1 cellular context compared by ENCODE assay signal in the genomic region with DNA sequence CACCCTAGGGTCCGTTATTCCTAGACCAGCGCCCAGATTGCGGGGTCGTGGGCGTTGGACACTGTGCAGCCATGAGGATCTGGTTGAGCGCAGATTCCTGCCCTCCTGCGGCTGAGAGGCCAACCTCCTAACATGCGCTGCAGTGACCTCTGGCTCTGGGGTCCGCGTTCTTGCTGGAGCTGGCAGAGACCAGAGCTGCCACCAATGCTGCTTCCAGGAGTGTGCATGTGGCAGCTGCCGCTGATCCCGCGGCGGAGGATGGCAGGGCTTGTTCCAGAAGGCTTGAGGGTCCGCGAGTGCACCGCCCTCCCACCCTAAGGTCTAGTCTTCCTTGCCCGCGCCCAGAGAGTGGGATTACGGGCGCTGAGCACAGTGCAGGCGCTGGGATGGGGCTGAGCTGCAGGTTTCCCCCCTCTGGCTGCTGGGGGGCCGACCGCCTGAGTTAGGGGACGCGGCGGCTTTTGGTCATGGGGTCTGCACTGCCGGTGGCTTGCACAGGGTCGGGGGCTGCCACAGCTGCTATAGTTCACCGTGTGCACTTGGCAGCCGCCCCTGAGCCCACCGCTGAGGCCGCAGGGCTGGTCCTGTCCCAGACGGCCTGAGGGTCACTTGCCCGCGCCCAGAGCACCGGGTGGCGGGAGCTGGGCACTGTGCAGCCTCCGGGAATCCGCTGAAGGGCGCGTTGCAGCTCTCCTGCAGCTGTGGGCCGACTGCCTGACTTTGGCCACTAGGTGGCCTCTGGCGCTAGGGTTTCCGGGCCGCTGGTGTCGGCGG.
TF ChIP-seq lines count a peak whose summit lies in the region.

No MANE protein-coding gene starts in this region.

TF ChIP-seq in HepG2, 621 proteins besides CTCF, POLR2A, EP300 and RAD21 (continued from another document and continues in another):
- TF ChIP-seq RFXAP (CRISPR knock-in tag; IDR thresholded peaks at IDR 0.05; ENCODE audit: borderline replicate concordance) = no peak
- TF ChIP-seq ZFY (CRISPR knock-in tag; IDR thresholded peaks at IDR 0.05) = peak; percentile 37; the same call in 1 of the 2 replicates
- no peak for TF ChIP-seq CBX2 (IDR thresholded peaks at IDR 0.05; ENCODE audit: low read depth, low read length)
- TF ChIP-seq CBX2 (CRISPR knock-in tag; IDR thresholded peaks at IDR 0.05; ENCODE audit: low read depth) = no peak
- TF ChIP-seq THYN1 (CRISPR knock-in tag; IDR thresholded peaks at IDR 0.05; ENCODE audit: borderline replicate concordance, low read depth) = no peak
- TF ChIP-seq, protein P1, sequence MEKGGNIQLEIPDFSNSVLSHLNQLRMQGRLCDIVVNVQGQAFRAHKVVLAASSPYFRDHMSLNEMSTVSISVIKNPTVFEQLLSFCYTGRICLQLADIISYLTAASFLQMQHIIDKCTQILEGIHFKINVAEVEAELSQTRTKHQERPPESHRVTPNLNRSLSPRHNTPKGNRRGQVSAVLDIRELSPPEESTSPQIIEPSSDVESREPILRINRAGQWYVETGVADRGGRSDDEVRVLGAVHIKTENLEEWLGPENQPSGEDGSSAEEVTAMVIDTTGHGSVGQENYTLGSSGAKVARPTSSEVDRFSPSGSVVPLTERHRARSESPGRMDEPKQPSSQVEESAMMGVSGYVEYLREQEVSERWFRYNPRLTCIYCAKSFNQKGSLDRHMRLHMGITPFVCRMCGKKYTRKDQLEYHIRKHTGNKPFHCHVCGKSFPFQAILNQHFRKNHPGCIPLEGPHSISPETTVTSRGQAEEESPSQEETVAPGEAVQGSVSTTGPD (CRISPR knock-in tag; IDR thresholded peaks at IDR 0.05) = no peak
- no peak for TF ChIP-seq ZMYM2 (CRISPR knock-in tag; IDR thresholded peaks at IDR 0.05)
- TF ChIP-seq ZNF335 (CRISPR knock-in tag; IDR thresholded peaks at IDR 0.05) = no peak
- TF ChIP-seq FOXK2 (IDR thresholded peaks at IDR 0.05) = no peak
- TF ChIP-seq POLR2G (IDR thresholded peaks at IDR 0.05; ENCODE audit: low read depth, low read length) = no peak
- TF ChIP-seq TBX3 (IDR thresholded peaks at IDR 0.05; ENCODE audit: borderline replicate concordance) = no peak
- no peak for TF ChIP-seq MTA3 (CRISPR knock-in tag; IDR thresholded peaks at IDR 0.05)
- TF ChIP-seq ESRRA (CRISPR knock-in tag; IDR thresholded peaks at IDR 0.05; ENCODE audit: low read depth) = no peak
- TF ChIP-seq, protein P2, sequence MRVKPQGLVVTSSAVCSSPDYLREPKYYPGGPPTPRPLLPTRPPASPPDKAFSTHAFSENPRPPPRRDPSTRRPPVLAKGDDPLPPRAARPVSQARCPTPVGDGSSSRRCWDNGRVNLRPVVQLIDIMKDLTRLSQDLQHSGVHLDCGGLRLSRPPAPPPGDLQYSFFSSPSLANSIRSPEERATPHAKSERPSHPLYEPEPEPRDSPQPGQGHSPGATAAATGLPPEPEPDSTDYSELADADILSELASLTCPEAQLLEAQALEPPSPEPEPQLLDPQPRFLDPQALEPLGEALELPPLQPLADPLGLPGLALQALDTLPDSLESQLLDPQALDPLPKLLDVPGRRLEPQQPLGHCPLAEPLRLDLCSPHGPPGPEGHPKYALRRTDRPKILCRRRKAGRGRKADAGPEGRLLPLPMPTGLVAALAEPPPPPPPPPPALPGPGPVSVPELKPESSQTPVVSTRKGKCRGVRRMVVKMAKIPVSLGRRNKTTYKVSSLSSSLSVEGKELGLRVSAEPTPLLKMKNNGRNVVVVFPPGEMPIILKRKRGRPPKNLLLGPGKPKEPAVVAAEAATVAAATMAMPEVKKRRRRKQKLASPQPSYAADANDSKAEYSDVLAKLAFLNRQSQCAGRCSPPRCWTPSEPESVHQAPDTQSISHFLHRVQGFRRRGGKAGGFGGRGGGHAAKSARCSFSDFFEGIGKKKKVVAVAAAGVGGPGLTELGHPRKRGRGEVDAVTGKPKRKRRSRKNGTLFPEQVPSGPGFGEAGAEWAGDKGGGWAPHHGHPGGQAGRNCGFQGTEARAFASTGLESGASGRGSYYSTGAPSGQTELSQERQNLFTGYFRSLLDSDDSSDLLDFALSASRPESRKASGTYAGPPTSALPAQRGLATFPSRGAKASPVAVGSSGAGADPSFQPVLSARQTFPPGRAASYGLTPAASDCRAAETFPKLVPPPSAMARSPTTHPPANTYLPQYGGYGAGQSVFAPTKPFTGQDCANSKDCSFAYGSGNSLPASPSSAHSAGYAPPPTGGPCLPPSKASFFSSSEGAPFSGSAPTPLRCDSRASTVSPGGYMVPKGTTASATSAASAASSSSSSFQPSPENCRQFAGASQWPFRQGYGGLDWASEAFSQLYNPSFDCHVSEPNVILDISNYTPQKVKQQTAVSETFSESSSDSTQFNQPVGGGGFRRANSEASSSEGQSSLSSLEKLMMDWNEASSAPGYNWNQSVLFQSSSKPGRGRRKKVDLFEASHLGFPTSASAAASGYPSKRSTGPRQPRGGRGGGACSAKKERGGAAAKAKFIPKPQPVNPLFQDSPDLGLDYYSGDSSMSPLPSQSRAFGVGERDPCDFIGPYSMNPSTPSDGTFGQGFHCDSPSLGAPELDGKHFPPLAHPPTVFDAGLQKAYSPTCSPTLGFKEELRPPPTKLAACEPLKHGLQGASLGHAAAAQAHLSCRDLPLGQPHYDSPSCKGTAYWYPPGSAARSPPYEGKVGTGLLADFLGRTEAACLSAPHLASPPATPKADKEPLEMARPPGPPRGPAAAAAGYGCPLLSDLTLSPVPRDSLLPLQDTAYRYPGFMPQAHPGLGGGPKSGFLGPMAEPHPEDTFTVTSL (CRISPR knock-in tag; IDR thresholded peaks at IDR 0.05; ENCODE audit: borderline replicate concordance) = no peak
- TF ChIP-seq AGO1 (IDR thresholded peaks at IDR 0.05; ENCODE audit: low read depth, low read length, poor library complexity, severe bottlenecking) = no peak
- TF ChIP-seq, protein P3, sequence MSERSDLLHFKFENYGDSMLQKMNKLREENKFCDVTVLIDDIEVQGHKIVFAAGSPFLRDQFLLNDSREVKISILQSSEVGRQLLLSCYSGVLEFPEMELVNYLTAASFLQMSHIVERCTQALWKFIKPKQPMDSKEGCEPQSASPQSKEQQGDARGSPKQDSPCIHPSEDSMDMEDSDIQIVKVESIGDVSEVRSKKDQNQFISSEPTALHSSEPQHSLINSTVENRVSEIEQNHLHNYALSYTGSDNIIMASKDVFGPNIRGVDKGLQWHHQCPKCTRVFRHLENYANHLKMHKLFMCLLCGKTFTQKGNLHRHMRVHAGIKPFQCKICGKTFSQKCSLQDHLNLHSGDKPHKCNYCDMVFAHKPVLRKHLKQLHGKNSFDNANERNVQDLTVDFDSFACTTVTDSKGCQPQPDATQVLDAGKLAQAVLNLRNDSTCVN (CRISPR knock-in tag; IDR thresholded peaks at IDR 0.05; ENCODE audit: borderline replicate concordance) = 0 out of 2 replicates have a peak, but pooled peaks have one; percentile 39
- TF ChIP-seq KLF6 (CRISPR knock-in tag; IDR thresholded peaks at IDR 0.05) = 0 out of 2 replicates have a peak, but pooled peaks have one; percentile 42
- no peak for TF ChIP-seq TRAFD1 (CRISPR knock-in tag; IDR thresholded peaks at IDR 0.05; ENCODE audit: borderline replicate concordance)
- TF ChIP-seq, protein P4, sequence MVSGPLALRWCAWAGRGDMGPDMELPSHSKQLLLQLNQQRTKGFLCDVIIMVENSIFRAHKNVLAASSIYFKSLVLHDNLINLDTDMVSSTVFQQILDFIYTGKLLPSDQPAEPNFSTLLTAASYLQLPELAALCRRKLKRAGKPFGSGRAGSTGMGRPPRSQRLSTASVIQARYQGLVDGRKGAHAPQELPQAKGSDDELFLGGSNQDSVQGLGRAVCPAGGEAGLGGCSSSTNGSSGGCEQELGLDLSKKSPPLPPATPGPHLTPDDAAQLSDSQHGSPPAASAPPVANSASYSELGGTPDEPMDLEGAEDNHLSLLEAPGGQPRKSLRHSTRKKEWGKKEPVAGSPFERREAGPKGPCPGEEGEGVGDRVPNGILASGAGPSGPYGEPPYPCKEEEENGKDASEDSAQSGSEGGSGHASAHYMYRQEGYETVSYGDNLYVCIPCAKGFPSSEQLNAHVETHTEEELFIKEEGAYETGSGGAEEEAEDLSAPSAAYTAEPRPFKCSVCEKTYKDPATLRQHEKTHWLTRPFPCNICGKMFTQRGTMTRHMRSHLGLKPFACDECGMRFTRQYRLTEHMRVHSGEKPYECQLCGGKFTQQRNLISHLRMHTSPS (CRISPR knock-in tag; IDR thresholded peaks at IDR 0.05; ENCODE audit: low read depth) = peak; percentile 92
- peak; percentile 65; the same call in 1 of the 2 replicates for TF ChIP-seq ELF1 (CRISPR knock-in tag; IDR thresholded peaks at IDR 0.05)
- TF ChIP-seq ZFAT (CRISPR knock-in tag; conservative IDR thresholded peaks at IDR 0.05) = no peak
- TF ChIP-seq CHD2 (IDR thresholded peaks at IDR 0.05; ENCODE audit: low read depth, low read length) = no peak
- TF ChIP-seq RFX3 (CRISPR knock-in tag; IDR thresholded peaks at IDR 0.05) = no peak
- TF ChIP-seq, protein P5, sequence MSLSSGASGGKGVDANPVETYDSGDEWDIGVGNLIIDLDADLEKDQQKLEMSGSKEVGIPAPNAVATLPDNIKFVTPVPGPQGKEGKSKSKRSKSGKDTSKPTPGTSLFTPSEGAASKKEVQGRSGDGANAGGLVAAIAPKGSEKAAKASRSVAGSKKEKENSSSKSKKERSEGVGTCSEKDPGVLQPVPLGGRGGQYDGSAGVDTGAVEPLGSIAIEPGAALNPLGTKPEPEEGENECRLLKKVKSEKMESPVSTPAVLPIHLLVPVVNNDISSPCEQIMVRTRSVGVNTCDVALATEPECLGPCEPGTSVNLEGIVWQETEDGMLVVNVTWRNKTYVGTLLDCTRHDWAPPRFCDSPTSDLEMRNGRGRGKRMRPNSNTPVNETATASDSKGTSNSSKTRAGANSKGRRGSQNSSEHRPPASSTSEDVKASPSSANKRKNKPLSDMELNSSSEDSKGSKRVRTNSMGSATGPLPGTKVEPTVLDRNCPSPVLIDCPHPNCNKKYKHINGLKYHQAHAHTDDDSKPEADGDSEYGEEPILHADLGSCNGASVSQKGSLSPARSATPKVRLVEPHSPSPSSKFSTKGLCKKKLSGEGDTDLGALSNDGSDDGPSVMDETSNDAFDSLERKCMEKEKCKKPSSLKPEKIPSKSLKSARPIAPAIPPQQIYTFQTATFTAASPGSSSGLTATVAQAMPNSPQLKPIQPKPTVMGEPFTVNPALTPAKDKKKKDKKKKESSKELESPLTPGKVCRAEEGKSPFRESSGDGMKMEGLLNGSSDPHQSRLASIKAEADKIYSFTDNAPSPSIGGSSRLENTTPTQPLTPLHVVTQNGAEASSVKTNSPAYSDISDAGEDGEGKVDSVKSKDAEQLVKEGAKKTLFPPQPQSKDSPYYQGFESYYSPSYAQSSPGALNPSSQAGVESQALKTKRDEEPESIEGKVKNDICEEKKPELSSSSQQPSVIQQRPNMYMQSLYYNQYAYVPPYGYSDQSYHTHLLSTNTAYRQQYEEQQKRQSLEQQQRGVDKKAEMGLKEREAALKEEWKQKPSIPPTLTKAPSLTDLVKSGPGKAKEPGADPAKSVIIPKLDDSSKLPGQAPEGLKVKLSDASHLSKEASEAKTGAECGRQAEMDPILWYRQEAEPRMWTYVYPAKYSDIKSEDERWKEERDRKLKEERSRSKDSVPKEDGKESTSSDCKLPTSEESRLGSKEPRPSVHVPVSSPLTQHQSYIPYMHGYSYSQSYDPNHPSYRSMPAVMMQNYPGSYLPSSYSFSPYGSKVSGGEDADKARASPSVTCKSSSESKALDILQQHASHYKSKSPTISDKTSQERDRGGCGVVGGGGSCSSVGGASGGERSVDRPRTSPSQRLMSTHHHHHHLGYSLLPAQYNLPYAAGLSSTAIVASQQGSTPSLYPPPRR (CRISPR knock-in tag; IDR thresholded peaks at IDR 0.05; ENCODE audit: borderline replicate concordance) = no peak
- TF ChIP-seq ZNF747 (CRISPR knock-in tag; IDR thresholded peaks at IDR 0.05; ENCODE audit: borderline replicate concordance) = no peak; the same call in 1 of the 2 replicates
- peak; percentile 89 for TF ChIP-seq ZNF567 (CRISPR knock-in tag; IDR thresholded peaks at IDR 0.05; ENCODE audit: borderline replicate concordance)
- no peak for TF ChIP-seq SAFB2 (CRISPR knock-in tag; IDR thresholded peaks at IDR 0.05; ENCODE audit: borderline replicate concordance, low read depth)
- no peak for TF ChIP-seq HOXA5 (CRISPR knock-in tag; IDR thresholded peaks at IDR 0.05)
- no peak for TF ChIP-seq ZC3H13 (CRISPR knock-in tag; IDR thresholded peaks at IDR 0.05)
- no peak for TF ChIP-seq NR2F1 (CRISPR knock-in tag; IDR thresholded peaks at IDR 0.05)
- no peak for TF ChIP-seq BRD4 (CRISPR knock-in tag; IDR thresholded peaks at IDR 0.05)
- TF ChIP-seq, protein P6, sequence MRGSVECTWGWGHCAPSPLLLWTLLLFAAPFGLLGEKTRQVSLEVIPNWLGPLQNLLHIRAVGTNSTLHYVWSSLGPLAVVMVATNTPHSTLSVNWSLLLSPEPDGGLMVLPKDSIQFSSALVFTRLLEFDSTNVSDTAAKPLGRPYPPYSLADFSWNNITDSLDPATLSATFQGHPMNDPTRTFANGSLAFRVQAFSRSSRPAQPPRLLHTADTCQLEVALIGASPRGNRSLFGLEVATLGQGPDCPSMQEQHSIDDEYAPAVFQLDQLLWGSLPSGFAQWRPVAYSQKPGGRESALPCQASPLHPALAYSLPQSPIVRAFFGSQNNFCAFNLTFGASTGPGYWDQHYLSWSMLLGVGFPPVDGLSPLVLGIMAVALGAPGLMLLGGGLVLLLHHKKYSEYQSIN (CRISPR knock-in tag; IDR thresholded peaks at IDR 0.05; ENCODE audit: borderline replicate concordance) = no peak
- TF ChIP-seq E2F2 (CRISPR knock-in tag; IDR thresholded peaks at IDR 0.05; ENCODE audit: borderline replicate concordance) = no peak
- TF ChIP-seq BRF2 (CRISPR knock-in tag; IDR thresholded peaks at IDR 0.05) = 0 out of 2 replicates have a peak, but pooled peaks have one; percentile 46
